In the genomic region with DNA sequence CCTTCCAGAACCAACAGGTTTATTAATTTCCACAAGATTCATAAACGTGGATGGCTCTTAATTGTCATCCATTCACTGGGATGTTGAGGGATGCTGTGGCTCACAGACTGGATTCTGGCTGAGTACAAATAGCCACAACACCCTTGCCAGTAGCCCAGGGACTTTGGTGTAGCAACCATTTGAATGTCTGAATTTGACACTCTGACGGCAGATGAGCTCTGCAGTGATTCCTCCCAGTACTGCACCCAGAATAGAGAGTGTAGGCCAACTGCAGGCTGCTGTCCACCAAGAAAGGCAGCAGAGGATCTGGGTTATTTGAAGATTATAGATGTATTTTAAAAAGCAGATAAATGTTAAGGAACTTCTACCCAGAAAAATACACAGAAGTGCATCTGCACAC, we compare ENCODE assay signal across 5 cellular contexts. TPM values are rescaled to one million over a fixed set of nuclear protein-coding genes. Genes with fewer than 3 reads are reported as not detected.
"Had no signal": no experiment of that assay in that cellular context is flagged by ENCODE, and none has a peak within 500 bp of the region (broad histone marks: within the 10 kb centered on the region; RNA-seq: fewer than 3 reads in every experiment).

No MANE protein-coding gene starts in this region.

- H3K27ac ChIP-seq: HL-60 had no signal

- DNase-seq: IMR-90, KBM-7 had no signal

- H3K4me3 ChIP-seq: K562 had no signal

RNA-seq across cellular contexts. Expression of a gene that starts 15.6 kb away (rescaled TPM):
- total RNA-seq: HepG2 had no signal
- polyA plus RNA-seq: HepG2 had no signal
